ENCODE assay signal across 1 cellular context in genomic region chr2:105800953-105801635, GRCh38.
A peak's percentile ranks its signal among the peaks of the same experiment; 100 is the strongest.
TF ChIP-seq lines count a peak whose summit lies in the region.

No MANE protein-coding gene starts in this region.

TF ChIP-seq in HepG2, 621 proteins besides CTCF, POLR2A, EP300 and RAD21 (continued from another document and continues in another):
- no peak for TF ChIP-seq NFAT5 (CRISPR knock-in tag; IDR thresholded peaks at IDR 0.05)
- TF ChIP-seq BCL3 (CRISPR knock-in tag; IDR thresholded peaks at IDR 0.05), result no peak
- no peak for TF ChIP-seq ZNF557 (CRISPR knock-in tag; IDR thresholded peaks at IDR 0.05)
- no peak for TF ChIP-seq TEAD2 (CRISPR knock-in tag; IDR thresholded peaks at IDR 0.05)
- no peak for TF ChIP-seq ZBTB10 (CRISPR knock-in tag; IDR thresholded peaks at IDR 0.05; ENCODE audit: borderline replicate concordance)
- TF ChIP-seq ZNF766 (CRISPR knock-in tag; IDR thresholded peaks at IDR 0.05; ENCODE audit: borderline replicate concordance), result no peak
- no peak for TF ChIP-seq HNRNPH1 (optimal IDR thresholded peaks at IDR 0.05; ENCODE audit: low read depth, low read length)
- TF ChIP-seq ZBTB34 (CRISPR knock-in tag; IDR thresholded peaks at IDR 0.05), result no peak
- no peak for TF ChIP-seq ZFP36 (IDR thresholded peaks at IDR 0.05; ENCODE audit: borderline replicate concordance, low read depth, low read length, partially characterized antibody)
- TF ChIP-seq CC2D1A (CRISPR knock-in tag; IDR thresholded peaks at IDR 0.05), result no peak
- no peak for TF ChIP-seq TRIM22 (IDR thresholded peaks at IDR 0.05)
- TF ChIP-seq WIZ (CRISPR knock-in tag; IDR thresholded peaks at IDR 0.05), result no peak
- no peak for TF ChIP-seq ZNF83 (CRISPR knock-in tag; IDR thresholded peaks at IDR 0.05; ENCODE audit: borderline replicate concordance)
- peak; percentile 86 for TF ChIP-seq ZMYM4 (CRISPR knock-in tag; IDR thresholded peaks at IDR 0.05)
- TF ChIP-seq NFKBIZ (CRISPR knock-in tag; IDR thresholded peaks at IDR 0.05), result no peak
- no peak for TF ChIP-seq ZNF629 (CRISPR knock-in tag; conservative IDR thresholded peaks at IDR 0.05)
- no peak for TF ChIP-seq ATF4 (CRISPR knock-in tag; IDR thresholded peaks at IDR 0.05)
- TF ChIP-seq KAT8 (CRISPR knock-in tag; IDR thresholded peaks at IDR 0.05), result no peak
- no peak for TF ChIP-seq ZFP1 (CRISPR knock-in tag; IDR thresholded peaks at IDR 0.05)
- TF ChIP-seq ATF5 (CRISPR knock-in tag; IDR thresholded peaks at IDR 0.05; ENCODE audit: low read depth), result no peak
- TF ChIP-seq THAP11 (CRISPR knock-in tag; IDR thresholded peaks at IDR 0.05), result no peak
- TF ChIP-seq ZNF3 (CRISPR knock-in tag; IDR thresholded peaks at IDR 0.05), result no peak
- 0 out of 2 replicates have a peak, but pooled peaks have one; percentile 15 for TF ChIP-seq ZNF546 (CRISPR knock-in tag; conservative IDR thresholded peaks at IDR 0.05)
- peak; percentile 50; the same call in 1 of the 2 replicates for TF ChIP-seq MTA1 (CRISPR knock-in tag; IDR thresholded peaks at IDR 0.05; ENCODE audit: borderline replicate concordance)
- TF ChIP-seq TCF7L2 (IDR thresholded peaks at IDR 0.05; ENCODE audit: low read depth, low read length), result no peak
- TF ChIP-seq TBX3 (IDR thresholded peaks at IDR 0.05; ENCODE audit: borderline replicate concordance), result no peak
- no peak for TF ChIP-seq PAWR (CRISPR knock-in tag; IDR thresholded peaks at IDR 0.05; ENCODE audit: borderline replicate concordance)
- TF ChIP-seq PLSCR1 (CRISPR knock-in tag; IDR thresholded peaks at IDR 0.05; ENCODE audit: borderline replicate concordance), result no peak
- no peak for TF ChIP-seq ZNF101 (CRISPR knock-in tag; IDR thresholded peaks at IDR 0.05; ENCODE audit: borderline replicate concordance, low read depth)
- no peak for TF ChIP-seq PBX3 (CRISPR knock-in tag; IDR thresholded peaks at IDR 0.05; ENCODE audit: borderline replicate concordance)
- TF ChIP-seq DDIT3 (CRISPR knock-in tag; IDR thresholded peaks at IDR 0.05), result no peak
- 0 out of 2 replicates have a peak, but pooled peaks have one; percentile 27 for TF ChIP-seq HDAC1 (CRISPR knock-in tag; IDR thresholded peaks at IDR 0.05)
- TF ChIP-seq SNAPC2 (CRISPR knock-in tag; IDR thresholded peaks at IDR 0.05), result no peak
- TF ChIP-seq MYPOP (CRISPR knock-in tag; IDR thresholded peaks at IDR 0.05), result no peak
- TF ChIP-seq CEBPG (CRISPR knock-in tag; IDR thresholded peaks at IDR 0.05), result no peak
- TF ChIP-seq GATAD2A (CRISPR knock-in tag; IDR thresholded peaks at IDR 0.05), result peak; percentile 71
- no peak for TF ChIP-seq ZNF138 (CRISPR knock-in tag; IDR thresholded peaks at IDR 0.05; ENCODE audit: low read depth)
- no peak for TF ChIP-seq CBX1 (IDR thresholded peaks at IDR 0.05; ENCODE audit: low read depth)
- TF ChIP-seq IRF1 (CRISPR knock-in tag; IDR thresholded peaks at IDR 0.05; ENCODE audit: low read depth), result no peak
- TF ChIP-seq GZF1 (CRISPR knock-in tag; IDR thresholded peaks at IDR 0.05), result no peak
- TF ChIP-seq TFE3 (CRISPR knock-in tag; IDR thresholded peaks at IDR 0.05), result peak; percentile 60; the same call in 1 of the 2 replicates
